4 cellular contexts compared by ENCODE assay signal in the genomic region with DNA sequence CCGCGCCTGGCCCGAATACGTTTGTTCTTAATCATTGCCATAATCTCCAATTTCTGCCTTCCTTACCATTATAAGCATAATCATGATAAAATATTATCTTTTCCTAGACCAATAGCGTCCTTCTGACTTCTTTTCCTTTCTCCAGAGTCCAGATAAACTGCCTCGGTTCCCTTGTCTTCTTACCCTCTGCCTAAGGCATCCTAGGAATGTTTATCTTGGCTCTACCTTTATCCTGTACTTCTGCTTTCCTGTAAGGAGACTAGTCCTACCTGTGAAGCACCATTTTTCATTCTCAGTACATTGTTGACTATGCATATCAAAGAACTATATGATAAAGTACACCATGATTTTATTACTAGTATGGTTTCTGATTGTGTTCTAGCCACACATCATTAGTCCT. TPM values are rescaled to one million over a fixed set of nuclear protein-coding genes. Genes with fewer than 3 reads are reported as not detected.
"Had no signal": no experiment of that assay in that cellular context is flagged by ENCODE, and none has a peak within 500 bp of the region (broad histone marks: within the 10 kb centered on the region; RNA-seq: fewer than 3 reads in every experiment).

No MANE protein-coding gene starts in this region.

RNA-seq across cellular contexts. Expression of gene CDC14C, which starts 18.7 kb away (rescaled TPM):
- total RNA-seq: K562, SK-MEL-5 had no signal
- polyA plus RNA-seq: IgD-negative memory B cell, K562, SK-N-SH had no signal
